1 cellular context compared by ENCODE assay signal in the genomic region with DNA sequence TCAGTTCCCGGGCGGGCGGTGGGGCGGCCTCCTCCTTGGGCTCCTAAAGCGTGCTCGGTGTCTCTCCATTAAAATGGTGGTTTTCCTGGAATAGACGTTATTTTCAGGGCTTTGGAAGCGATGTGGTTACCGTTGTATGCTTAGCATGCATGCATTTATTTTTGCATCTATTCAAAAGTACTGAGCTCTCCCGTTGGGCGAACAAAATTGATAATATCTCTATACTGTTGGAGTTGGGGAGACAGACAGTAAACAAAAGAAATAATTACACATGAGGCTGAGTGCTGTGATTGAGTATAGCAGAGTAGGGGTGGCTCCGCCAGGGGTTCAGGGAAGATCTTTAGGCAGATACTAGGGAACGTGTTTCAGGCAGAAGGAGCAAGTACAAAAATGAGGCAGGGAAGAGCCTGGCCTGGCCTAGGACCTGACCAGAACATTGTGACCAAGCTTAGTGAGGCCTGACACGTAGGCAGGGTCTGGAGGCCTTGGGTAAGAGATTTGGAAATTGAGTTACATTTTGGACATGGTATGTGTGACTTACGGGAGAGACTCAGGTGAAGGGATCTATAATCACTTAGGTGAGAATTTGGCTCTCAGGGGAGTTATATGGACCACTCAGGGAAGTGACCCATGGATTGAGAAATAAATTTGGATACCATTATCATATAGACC.
TF ChIP-seq lines count a peak whose summit lies in the region.

No MANE protein-coding gene starts in this region.

TF ChIP-seq in HepG2, 621 proteins besides CTCF, POLR2A, EP300 and RAD21 (continued from another document):
- TF ChIP-seq TIGD3 (CRISPR knock-in tag; IDR thresholded peaks at IDR 0.05; ENCODE audit: borderline replicate concordance), result no peak
- TF ChIP-seq, protein P1, sequence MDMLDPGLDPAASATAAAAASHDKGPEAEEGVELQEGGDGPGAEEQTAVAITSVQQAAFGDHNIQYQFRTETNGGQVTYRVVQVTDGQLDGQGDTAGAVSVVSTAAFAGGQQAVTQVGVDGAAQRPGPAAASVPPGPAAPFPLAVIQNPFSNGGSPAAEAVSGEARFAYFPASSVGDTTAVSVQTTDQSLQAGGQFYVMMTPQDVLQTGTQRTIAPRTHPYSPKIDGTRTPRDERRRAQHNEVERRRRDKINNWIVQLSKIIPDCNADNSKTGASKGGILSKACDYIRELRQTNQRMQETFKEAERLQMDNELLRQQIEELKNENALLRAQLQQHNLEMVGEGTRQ (IDR thresholded peaks at IDR 0.05; ENCODE audit: low read depth, low read length), result no peak
- TF ChIP-seq, protein P1 (CRISPR knock-in tag; IDR thresholded peaks at IDR 0.05; ENCODE audit: borderline replicate concordance), result peak; percentile 10; the same call in 1 of the 2 replicates
- TF ChIP-seq, protein P2, sequence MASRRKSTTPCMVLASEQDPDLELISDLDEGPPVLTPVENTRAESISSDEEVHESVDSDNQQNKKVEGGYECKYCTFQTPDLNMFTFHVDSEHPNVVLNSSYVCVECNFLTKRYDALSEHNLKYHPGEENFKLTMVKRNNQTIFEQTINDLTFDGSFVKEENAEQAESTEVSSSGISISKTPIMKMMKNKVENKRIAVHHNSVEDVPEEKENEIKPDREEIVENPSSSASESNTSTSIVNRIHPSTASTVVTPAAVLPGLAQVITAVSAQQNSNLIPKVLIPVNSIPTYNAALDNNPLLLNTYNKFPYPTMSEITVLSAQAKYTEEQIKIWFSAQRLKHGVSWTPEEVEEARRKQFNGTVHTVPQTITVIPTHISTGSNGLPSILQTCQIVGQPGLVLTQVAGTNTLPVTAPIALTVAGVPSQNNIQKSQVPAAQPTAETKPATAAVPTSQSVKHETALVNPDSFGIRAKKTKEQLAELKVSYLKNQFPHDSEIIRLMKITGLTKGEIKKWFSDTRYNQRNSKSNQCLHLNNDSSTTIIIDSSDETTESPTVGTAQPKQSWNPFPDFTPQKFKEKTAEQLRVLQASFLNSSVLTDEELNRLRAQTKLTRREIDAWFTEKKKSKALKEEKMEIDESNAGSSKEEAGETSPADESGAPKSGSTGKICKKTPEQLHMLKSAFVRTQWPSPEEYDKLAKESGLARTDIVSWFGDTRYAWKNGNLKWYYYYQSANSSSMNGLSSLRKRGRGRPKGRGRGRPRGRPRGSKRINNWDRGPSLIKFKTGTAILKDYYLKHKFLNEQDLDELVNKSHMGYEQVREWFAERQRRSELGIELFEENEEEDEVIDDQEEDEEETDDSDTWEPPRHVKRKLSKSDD (CRISPR knock-in tag; IDR thresholded peaks at IDR 0.05; ENCODE audit: low read depth), result no peak
- TF ChIP-seq ZFX (CRISPR knock-in tag; IDR thresholded peaks at IDR 0.05; ENCODE audit: low read depth), result peak; percentile 1; the same call in 1 of the 2 replicates
- no peak for TF ChIP-seq KDM6A (CRISPR knock-in tag; IDR thresholded peaks at IDR 0.05; ENCODE audit: low read depth)
- no peak for TF ChIP-seq ZNF292 (CRISPR knock-in tag; IDR thresholded peaks at IDR 0.05; ENCODE audit: borderline replicate concordance, low read depth)
- TF ChIP-seq KMT2A (CRISPR knock-in tag; IDR thresholded peaks at IDR 0.05), result peak; percentile 2
- peak; percentile 47 for TF ChIP-seq ASH2L (IDR thresholded peaks at IDR 0.05; ENCODE audit: insufficient read length, low read depth, low read length)
- TF ChIP-seq TAF15 (IDR thresholded peaks at IDR 0.05; ENCODE audit: low read depth, low read length, poor library complexity, severe bottlenecking), result no peak
- 0 out of 2 replicates have a peak, but pooled peaks have one; percentile 24 for TF ChIP-seq FOXM1 (CRISPR knock-in tag; IDR thresholded peaks at IDR 0.05)
- TF ChIP-seq YY1 (IDR thresholded peaks at IDR 0.05; ENCODE audit: insufficient read depth, insufficient replicate concordance, low read depth, low read length), result no peak
- no peak for TF ChIP-seq ZNF121 (CRISPR knock-in tag; IDR thresholded peaks at IDR 0.05)
- peak; percentile 60 for TF ChIP-seq HNF1B (CRISPR knock-in tag; IDR thresholded peaks at IDR 0.05)
- 0 out of 2 replicates have a peak, but pooled peaks have one; percentile 10 for TF ChIP-seq ZBTB21 (CRISPR knock-in tag; IDR thresholded peaks at IDR 0.05)
- no peak for TF ChIP-seq RNF2 (conservative IDR thresholded peaks at IDR 0.05; ENCODE audit: low read depth)
- peak; percentile 41; the same call in 1 of the 2 replicates for TF ChIP-seq ZNF317 (CRISPR knock-in tag; IDR thresholded peaks at IDR 0.05)
- TF ChIP-seq POLR2AphosphoS5 (IDR thresholded peaks at IDR 0.05; ENCODE audit: low read depth, low read length), result peak; percentile 56; the same call in 1 of the 2 replicates
- TF ChIP-seq, protein P3, sequence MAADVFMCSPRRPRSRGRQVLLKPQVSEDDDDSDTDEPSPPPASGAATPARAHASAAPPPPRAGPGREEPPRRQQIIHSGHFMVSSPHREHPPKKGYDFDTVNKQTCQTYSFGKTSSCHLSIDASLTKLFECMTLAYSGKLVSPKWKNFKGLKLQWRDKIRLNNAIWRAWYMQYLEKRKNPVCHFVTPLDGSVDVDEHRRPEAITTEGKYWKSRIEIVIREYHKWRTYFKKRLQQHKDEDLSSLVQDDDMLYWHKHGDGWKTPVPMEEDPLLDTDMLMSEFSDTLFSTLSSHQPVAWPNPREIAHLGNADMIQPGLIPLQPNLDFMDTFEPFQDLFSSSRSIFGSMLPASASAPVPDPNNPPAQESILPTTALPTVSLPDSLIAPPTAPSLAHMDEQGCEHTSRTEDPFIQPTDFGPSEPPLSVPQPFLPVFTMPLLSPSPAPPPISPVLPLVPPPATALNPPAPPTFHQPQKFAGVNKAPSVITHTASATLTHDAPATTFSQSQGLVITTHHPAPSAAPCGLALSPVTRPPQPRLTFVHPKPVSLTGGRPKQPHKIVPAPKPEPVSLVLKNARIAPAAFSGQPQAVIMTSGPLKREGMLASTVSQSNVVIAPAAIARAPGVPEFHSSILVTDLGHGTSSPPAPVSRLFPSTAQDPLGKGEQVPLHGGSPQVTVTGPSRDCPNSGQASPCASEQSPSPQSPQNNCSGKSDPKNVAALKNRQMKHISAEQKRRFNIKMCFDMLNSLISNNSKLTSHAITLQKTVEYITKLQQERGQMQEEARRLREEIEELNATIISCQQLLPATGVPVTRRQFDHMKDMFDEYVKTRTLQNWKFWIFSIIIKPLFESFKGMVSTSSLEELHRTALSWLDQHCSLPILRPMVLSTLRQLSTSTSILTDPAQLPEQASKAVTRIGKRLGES (CRISPR knock-in tag; IDR thresholded peaks at IDR 0.05; ENCODE audit: borderline replicate concordance), result peak; percentile 44; the same call in 1 of the 2 replicates
- no peak for TF ChIP-seq ZFP41 (CRISPR knock-in tag; IDR thresholded peaks at IDR 0.05; ENCODE audit: borderline replicate concordance)
- TF ChIP-seq DMAP1 (CRISPR knock-in tag; IDR thresholded peaks at IDR 0.05), result peak; percentile 62; the same call in 1 of the 2 replicates
- TF ChIP-seq, protein P4, sequence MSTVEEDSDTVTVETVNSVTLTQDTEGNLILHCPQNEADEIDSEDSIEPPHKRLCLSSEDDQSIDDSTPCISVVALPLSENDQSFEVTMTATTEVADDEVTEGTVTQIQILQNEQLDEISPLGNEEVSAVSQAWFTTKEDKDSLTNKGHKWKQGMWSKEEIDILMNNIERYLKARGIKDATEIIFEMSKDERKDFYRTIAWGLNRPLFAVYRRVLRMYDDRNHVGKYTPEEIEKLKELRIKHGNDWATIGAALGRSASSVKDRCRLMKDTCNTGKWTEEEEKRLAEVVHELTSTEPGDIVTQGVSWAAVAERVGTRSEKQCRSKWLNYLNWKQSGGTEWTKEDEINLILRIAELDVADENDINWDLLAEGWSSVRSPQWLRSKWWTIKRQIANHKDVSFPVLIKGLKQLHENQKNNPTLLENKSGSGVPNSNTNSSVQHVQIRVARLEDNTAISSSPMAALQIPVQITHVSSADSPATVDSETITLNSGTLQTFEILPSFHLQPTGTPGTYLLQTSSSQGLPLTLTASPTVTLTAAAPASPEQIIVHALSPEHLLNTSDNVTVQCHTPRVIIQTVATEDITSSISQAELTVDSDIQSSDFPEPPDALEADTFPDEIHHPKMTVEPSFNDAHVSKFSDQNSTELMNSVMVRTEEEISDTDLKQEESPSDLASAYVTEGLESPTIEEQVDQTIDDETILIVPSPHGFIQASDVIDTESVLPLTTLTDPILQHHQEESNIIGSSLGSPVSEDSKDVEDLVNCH (CRISPR knock-in tag; IDR thresholded peaks at IDR 0.05), result peak; percentile 52; the same call in 1 of the 2 replicates
- TF ChIP-seq MED13 (CRISPR knock-in tag; IDR thresholded peaks at IDR 0.05), result 0 out of 2 replicates have a peak, but pooled peaks have one; percentile 6
- TF ChIP-seq ZNF772 (CRISPR knock-in tag; IDR thresholded peaks at IDR 0.05), result 0 out of 2 replicates have a peak, but pooled peaks have one; percentile 28
- TF ChIP-seq, protein P5, sequence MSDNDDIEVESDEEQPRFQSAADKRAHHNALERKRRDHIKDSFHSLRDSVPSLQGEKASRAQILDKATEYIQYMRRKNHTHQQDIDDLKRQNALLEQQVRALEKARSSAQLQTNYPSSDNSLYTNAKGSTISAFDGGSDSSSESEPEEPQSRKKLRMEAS (IDR thresholded peaks at IDR 0.05), result 0 out of 2 replicates have a peak, but pooled peaks have one; percentile 57
- 0 out of 2 replicates have a peak, but pooled peaks have one; percentile 3 for TF ChIP-seq HDAC2 (CRISPR knock-in tag; IDR thresholded peaks at IDR 0.05)
- TF ChIP-seq PRDM10 (CRISPR knock-in tag; IDR thresholded peaks at IDR 0.05; ENCODE audit: low read depth), result peak; percentile 17; the same call in 1 of the 2 replicates
- 0 out of 2 replicates have a peak, but pooled peaks have one; percentile 11 for TF ChIP-seq ZNF274 (CRISPR knock-in tag; IDR thresholded peaks at IDR 0.05)
- TF ChIP-seq, protein P6, sequence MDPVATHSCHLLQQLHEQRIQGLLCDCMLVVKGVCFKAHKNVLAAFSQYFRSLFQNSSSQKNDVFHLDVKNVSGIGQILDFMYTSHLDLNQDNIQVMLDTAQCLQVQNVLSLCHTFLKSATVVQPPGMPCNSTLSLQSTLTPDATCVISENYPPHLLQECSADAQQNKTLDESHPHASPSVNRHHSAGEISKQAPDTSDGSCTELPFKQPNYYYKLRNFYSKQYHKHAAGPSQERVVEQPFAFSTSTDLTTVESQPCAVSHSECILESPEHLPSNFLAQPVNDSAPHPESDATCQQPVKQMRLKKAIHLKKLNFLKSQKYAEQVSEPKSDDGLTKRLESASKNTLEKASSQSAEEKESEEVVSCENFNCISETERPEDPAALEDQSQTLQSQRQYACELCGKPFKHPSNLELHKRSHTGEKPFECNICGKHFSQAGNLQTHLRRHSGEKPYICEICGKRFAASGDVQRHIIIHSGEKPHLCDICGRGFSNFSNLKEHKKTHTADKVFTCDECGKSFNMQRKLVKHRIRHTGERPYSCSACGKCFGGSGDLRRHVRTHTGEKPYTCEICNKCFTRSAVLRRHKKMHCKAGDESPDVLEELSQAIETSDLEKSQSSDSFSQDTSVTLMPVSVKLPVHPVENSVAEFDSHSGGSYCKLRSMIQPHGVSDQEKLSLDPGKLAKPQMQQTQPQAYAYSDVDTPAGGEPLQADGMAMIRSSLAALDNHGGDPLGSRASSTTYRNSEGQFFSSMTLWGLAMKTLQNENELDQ (CRISPR knock-in tag; IDR thresholded peaks at IDR 0.05; ENCODE audit: borderline replicate concordance), result peak; percentile 7; the same call in 1 of the 2 replicates
- TF ChIP-seq POLR2G (IDR thresholded peaks at IDR 0.05; ENCODE audit: low read depth, low read length), result peak; percentile 67; the same call in 1 of the 2 replicates
- 0 out of 2 replicates have a peak, but pooled peaks have one; percentile 11 for TF ChIP-seq TMF1 (CRISPR knock-in tag; IDR thresholded peaks at IDR 0.05; ENCODE audit: low read depth)
- no peak for TF ChIP-seq NFATC3 (CRISPR knock-in tag; IDR thresholded peaks at IDR 0.05)
